In the genomic region with DNA sequence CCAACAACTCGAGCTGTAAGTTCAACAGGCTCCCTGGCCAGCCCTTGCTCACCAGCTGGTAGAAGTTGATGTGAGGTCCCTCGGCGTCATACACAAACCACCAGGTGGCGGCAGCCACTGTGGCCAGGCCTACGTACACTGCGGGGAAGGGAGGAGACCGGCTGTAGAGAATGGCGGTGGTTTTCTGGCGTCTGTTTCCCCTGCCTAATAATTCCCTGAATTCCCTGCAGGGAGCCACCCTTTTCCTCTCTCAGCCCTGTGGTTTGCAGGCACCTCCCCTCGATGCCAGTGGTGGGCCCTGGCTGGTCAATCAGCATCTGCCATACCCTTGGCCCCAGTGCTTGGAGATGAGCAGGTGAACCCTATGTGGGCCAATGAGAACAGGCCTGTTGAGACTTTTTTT, we compare ENCODE assay signal across 8 cellular contexts. TPM values are rescaled to one million over a fixed set of nuclear protein-coding genes. Genes with fewer than 3 reads are reported as not detected.
DNase-seq lines count a peak whose midpoint lies in the region; ATAC-seq and TF ChIP-seq lines count a peak whose summit lies in the region.

No MANE protein-coding gene starts in this region.

- no peaks in the 10 kb centered on the region for H3K9me3 ChIP-seq in CD4-positive, alpha-beta T cell (ENCODE audit: control insufficient read depth, low read length)
- no peaks in the 10 kb centered on the region for H3K9me3 ChIP-seq in HCT116 (ENCODE audit: control insufficient read depth in 1 of 2, insufficient read depth in 1 of 2, low read depth in 1 of 2, low read length in 2 of 2)
- H3K9me3 ChIP-seq in lower lobe of right lung, result no peaks in the 10 kb centered on the region
- H3K9me3 ChIP-seq in uterus, result no peaks in the 10 kb centered on the region

- no peak overlapping the region for H3K4me2 ChIP-seq in HCT116 (ENCODE audit: low read length)

- H2AFZ ChIP-seq in HCT116 (ENCODE audit: low read depth, low read length, poor library complexity, severe bottlenecking), result no peak overlapping the region

- POLR2A ChIA-PET in CD4-positive, alpha-beta T cell (lab: Charles Lee), result interaction anchor here (0.7 kb wide), 1 partner anchor 30 kb away, joined by 4 read pairs; no protein-coding TSS in a partner anchor
- POLR2A ChIA-PET in HCT116 (lab: Charles Lee), result no interaction called here

- TF ChIP-seq CTCF in CD4-positive, alpha-beta T cell (IDR thresholded peaks at IDR 0.05), result peak; percentile 25
- TF ChIP-seq CTCF in HCT116 (IDR thresholded peaks at IDR 0.05 in 2 of 3, conservative IDR thresholded peaks at IDR 0.05 in 1 of 3; ENCODE audit: borderline replicate concordance in 1 of 3, insufficient read depth in 1 of 3, low read depth in 2 of 3, low read length in 2 of 3) (peak; percentile 73 to 81 (median 77)), lower lobe of right lung (IDR thresholded peaks at IDR 0.05) (peak; percentile 75), uterus (IDR thresholded peaks at IDR 0.05) (peak; percentile 13 to 65 (median 38))

- BruUV-seq in HCT116 (replicated peaks; lab: Mats Ljungman, UMichigan), result no TSS peak

- no peak overlapping the region for H3K9ac ChIP-seq in HCT116 (ENCODE audit: low read length)

- H3K27ac ChIP-seq in CD4-positive, alpha-beta T cell (ENCODE audit: low read depth, low read length), result no peak overlapping the region
- H3K27ac ChIP-seq in HCT116 (ENCODE audit: low read depth, low read length) (no peak overlapping the region), lower lobe of right lung (no peak overlapping the region), uterus (no peak overlapping the region)

- H3K27me3 Mint-ChIP-seq in CD4-positive, alpha-beta T cell, result no peaks in the 10 kb centered on the region

- DNase-seq in CD4-positive, alpha-beta T cell, result peak in 6 of 10 experiments; percentile 22 to 43 (median 30)
- DNase-seq in HCT116 (ENCODE audit: low read depth, low spot score), result peak; percentile 41
- peak; percentile 17 for DNase-seq in RKO (ENCODE audit: low spot score)
- DNase-seq in dermis blood vessel endothelial cell, result peak; percentile 92
- DNase-seq in lower lobe of right lung, result peak; percentile 86
- no peak for DNase-seq in uterus

- no peaks in the 10 kb centered on the region for H4K20me1 ChIP-seq in HCT116 (ENCODE audit: insufficient read depth)

- H3K36me3 ChIP-seq in HCT116 (ENCODE audit: control insufficient read depth in 1 of 2, insufficient read depth in 2 of 2, low read length in 2 of 2), result no peaks in the 10 kb centered on the region
- H3K36me3 ChIP-seq in lower lobe of right lung, result peaks cover 33% of the 10 kb centered on the region
- no peaks in the 10 kb centered on the region for H3K36me3 ChIP-seq in uterus

- CTCF ChIA-PET in CD4-positive, alpha-beta T cell (lab: Charles Lee), result interaction anchor here (0.7 to 1.0 kb wide), 3 partner anchors 30 to 76 kb away, joined by 3 read pairs; no protein-coding TSS in a partner anchor
- CTCF ChIA-PET in HCT116 (lab: Charles Lee), result interaction anchor here (1.0 to 1.8 kb wide), 3 partner anchors 21 to 265 kb away, joined by 3 to 8 read pairs (median 4); no protein-coding TSS in a partner anchor

- no peaks in the 10 kb centered on the region for H3K9me2 ChIP-seq in HCT116 (ENCODE audit: insufficient read depth)

- no peaks in the 10 kb centered on the region for H3K79me2 ChIP-seq in HCT116 (ENCODE audit: insufficient read depth, low read length)

- TF ChIP-seq POLR2A in HCT116 (IDR thresholded peaks at IDR 0.05; ENCODE audit: borderline replicate concordance, extremely low read depth, insufficient read depth, insufficient read length) (no peak), uterus (IDR thresholded peaks at IDR 0.05) (no peak)

- peak; percentile 87 for TF ChIP-seq RAD21 in HCT116 (IDR thresholded peaks at IDR 0.05; ENCODE audit: low read depth)

- intact Hi-C loops in CD4-positive, alpha-beta T cell (cut with DNase I, micrococcal nuclease), result loop anchor here (1.0 kb wide), 1 partner anchor 69 kb away; no protein-coding TSS in a partner anchor
- intact Hi-C loops in HCT116 (cut with micrococcal nuclease), result loop anchor here (1.0 kb wide), 2 partner anchors 69 to 139 kb away; no protein-coding TSS in a partner anchor
- intact Hi-C loops in lower lobe of right lung (cut with DNase I), result no loop called here
- intact Hi-C loops in uterus (cut with DNase I; ENCODE audit: low total_unique reads), result no loop called here

- H3K36me3 Mint-ChIP-seq in CD4-positive, alpha-beta T cell (ENCODE audit: low read depth), result peaks cover 92% of the 10 kb centered on the region

- H3K4me1 ChIP-seq in HCT116 (ENCODE audit: control insufficient read depth in 1 of 2, insufficient read depth in 2 of 2, low read length in 2 of 2) (peaks cover 0 to 5% of the 10 kb centered on the region in 2 experiments; a peak in 1 of 4 replicates), lower lobe of right lung (no peaks in the 10 kb centered on the region), uterus (no peaks in the 10 kb centered on the region)

- H3K9me3 Mint-ChIP-seq in CD4-positive, alpha-beta T cell, result no peaks in the 10 kb centered on the region

- H3K27ac Mint-ChIP-seq in CD4-positive, alpha-beta T cell, result no peak overlapping the region

- no peak overlapping the region for H3K4me3 ChIP-seq in HCT116 (replicated peaks in 1 of 2; ENCODE audit: low read depth in 1 of 2, low read length in 2 of 2)
- H3K4me3 ChIP-seq in lower lobe of right lung, result no peak overlapping the region
- no peak overlapping the region for H3K4me3 ChIP-seq in uterus

- no peak for ATAC-seq in CD4-positive, alpha-beta T cell (ENCODE audit: poor library complexity)
- peak; percentile 99 for ATAC-seq in HCT116
- ATAC-seq in lower lobe of right lung, result peak; percentile 93 to 95
- no peak for ATAC-seq in GM21526 (IDR thresholded peaks at IDR 0.05; ENCODE audit: low FRiP score, unreplicated experiment)
- no peak for ATAC-seq in GM18520 (IDR thresholded peaks at IDR 0.05; ENCODE audit: unreplicated experiment)

- no peaks in the 10 kb centered on the region for H3K4me1 Mint-ChIP-seq in CD4-positive, alpha-beta T cell (ENCODE audit: low read depth)

- RAD21 ChIA-PET in HCT116 (lab: Charles Lee; ENCODE audit: low non-redundant PET in 1 of 2, low total read pairs in 2 of 2, uncharacterized antibody in 2 of 2, unreplicated experiment in 2 of 2), result interaction anchor here in 1 of 2 experiments (0.6 kb wide), 1 partner anchor 226 kb away, joined by 8 read pairs; no protein-coding TSS in a partner anchor

- no peak overlapping the region for H3K4me3 Mint-ChIP-seq in CD4-positive, alpha-beta T cell

- H3K27me3 ChIP-seq in CD4-positive, alpha-beta T cell (ENCODE audit: control insufficient read depth, insufficient read depth, low read length), result no peaks in the 10 kb centered on the region
- H3K27me3 ChIP-seq in HCT116 (ENCODE audit: insufficient read depth, low read length) (no peaks in the 10 kb centered on the region), lower lobe of right lung (ENCODE audit: low read depth) (no peaks in the 10 kb centered on the region), uterus (no peaks in the 10 kb centered on the region)

TF ChIP-seq in HCT116, 20 proteins besides CTCF, POLR2A, EP300 and RAD21 (continues in another document):
- no peak for TF ChIP-seq CBX3 (IDR thresholded peaks at IDR 0.05; ENCODE audit: low read depth)
- TF ChIP-seq EZH2 (IDR thresholded peaks at IDR 0.05), result no peak
- no peak for TF ChIP-seq EGR1 (IDR thresholded peaks at IDR 0.05; ENCODE audit: low read depth)
- no peak for TF ChIP-seq YY1 (IDR thresholded peaks at IDR 0.05; ENCODE audit: extremely low read depth, insufficient replicate concordance, low read depth, low read length)
- TF ChIP-seq ATF3 (IDR thresholded peaks at IDR 0.05), result no peak
- no peak for TF ChIP-seq ELF1 (IDR thresholded peaks at IDR 0.05; ENCODE audit: borderline replicate concordance, low read depth)
- TF ChIP-seq, protein P1, sequence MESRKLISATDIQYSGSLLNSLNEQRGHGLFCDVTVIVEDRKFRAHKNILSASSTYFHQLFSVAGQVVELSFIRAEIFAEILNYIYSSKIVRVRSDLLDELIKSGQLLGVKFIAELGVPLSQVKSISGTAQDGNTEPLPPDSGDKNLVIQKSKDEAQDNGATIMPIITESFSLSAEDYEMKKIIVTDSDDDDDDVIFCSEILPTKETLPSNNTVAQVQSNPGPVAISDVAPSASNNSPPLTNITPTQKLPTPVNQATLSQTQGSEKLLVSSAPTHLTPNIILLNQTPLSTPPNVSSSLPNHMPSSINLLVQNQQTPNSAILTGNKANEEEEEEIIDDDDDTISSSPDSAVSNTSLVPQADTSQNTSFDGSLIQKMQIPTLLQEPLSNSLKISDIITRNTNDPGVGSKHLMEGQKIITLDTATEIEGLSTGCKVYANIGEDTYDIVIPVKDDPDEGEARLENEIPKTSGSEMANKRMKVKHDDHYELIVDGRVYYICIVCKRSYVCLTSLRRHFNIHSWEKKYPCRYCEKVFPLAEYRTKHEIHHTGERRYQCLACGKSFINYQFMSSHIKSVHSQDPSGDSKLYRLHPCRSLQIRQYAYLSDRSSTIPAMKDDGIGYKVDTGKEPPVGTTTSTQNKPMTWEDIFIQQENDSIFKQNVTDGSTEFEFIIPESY (IDR thresholded peaks at IDR 0.05; ENCODE audit: extremely low read depth, insufficient replicate concordance, low read length), result no peak
- no peak for TF ChIP-seq CEBPB (IDR thresholded peaks at IDR 0.05; ENCODE audit: low read depth)

RNA-seq across cellular contexts. Expression of gene P2RX1, which starts 18.9 kb away (rescaled TPM):
- total RNA-seq in CD4-positive, alpha-beta T cell, result 1 to 10 TPM in 1 of 2 experiments, under 1 TPM in 1; 0.34 to 1.0 TPM
- not detected for total RNA-seq in HCT116 (2021; ENCODE audit: unreplicated experiment)
- not detected in 2 replicates for polyA plus RNA-seq in HCT116 (2012)
- total RNA-seq in dermis blood vessel endothelial cell, result not detected in 2 replicates
- total RNA-seq in lower lobe of right lung, result 8.7 TPM
- total RNA-seq in uterus, result 10 to 100 TPM in 2 of 4 donors, 1 to 10 TPM in 2; 1.2 to 18.8 (median 9.9) TPM

RNA-seq across cellular contexts. Expression of gene ATP2A3, which starts 29.1 kb away (rescaled TPM):
- total RNA-seq in CD4-positive, alpha-beta T cell, result 100 to 1,000 TPM; 197 to 199 TPM
- total RNA-seq in HCT116 (2021; ENCODE audit: unreplicated experiment), result 23.1 TPM
- polyA plus RNA-seq in HCT116 (2012), result 18.9 and 23.7 TPM in 2 replicates
- total RNA-seq in dermis blood vessel endothelial cell, result 0.23 TPM in 1 of 2 replicates, not detected in the other
- total RNA-seq in lower lobe of right lung, result 45.6 TPM
- 10 to 100 TPM in 3 of 4 donors, 1 to 10 TPM in 1; 5.7 to 33.6 (median 17.5) TPM for total RNA-seq in uterus

RNA-seq across cellular contexts. Expression of gene CAMKK1, which starts 42.3 kb away (rescaled TPM):
- 1 to 10 TPM; 4.8 to 4.9 TPM for total RNA-seq in CD4-positive, alpha-beta T cell
- total RNA-seq in HCT116 (2021; ENCODE audit: unreplicated experiment), result 10.6 TPM
- polyA plus RNA-seq in HCT116 (2012), result 8.1 and 9.0 TPM in 2 replicates
- 0.79 and 2.2 TPM in 2 replicates for total RNA-seq in dermis blood vessel endothelial cell
- total RNA-seq in lower lobe of right lung, result 9.7 TPM
- 10 to 100 TPM in 1 of 4 donors, 1 to 10 TPM in 3; 2.6 to 37.6 (median 6.4) TPM for total RNA-seq in uterus

Comparison
In these comparisons a context has a peak if more than half of its experiments do, and no peak if none do; other contexts are left out.
1. ATAC-seq: peak in HCT116 (single experiment) and lower lobe of right lung (2 of 2); none in CD4-positive, alpha-beta T cell (single experiment), GM21526 (single experiment) and GM18520 (single experiment).
2. DNase-seq: peak in CD4-positive, alpha-beta T cell (6 of 10), HCT116 (single experiment), RKO (single experiment), dermis blood vessel endothelial cell (single experiment) and lower lobe of right lung (single experiment); none in uterus (0 of 2).
3. CTCF ChIP-seq: peak in every context shown above with its lines; median percentile 77 in HCT116; 75 in lower lobe of right lung; 38 in uterus; 25 in CD4-positive, alpha-beta T cell.
4. intact Hi-C loops: an anchor here in CD4-positive, alpha-beta T cell (1.0 kb wide) and HCT116 (1.0 kb wide); none called in lower lobe of right lung and uterus.